In the genomic region with DNA sequence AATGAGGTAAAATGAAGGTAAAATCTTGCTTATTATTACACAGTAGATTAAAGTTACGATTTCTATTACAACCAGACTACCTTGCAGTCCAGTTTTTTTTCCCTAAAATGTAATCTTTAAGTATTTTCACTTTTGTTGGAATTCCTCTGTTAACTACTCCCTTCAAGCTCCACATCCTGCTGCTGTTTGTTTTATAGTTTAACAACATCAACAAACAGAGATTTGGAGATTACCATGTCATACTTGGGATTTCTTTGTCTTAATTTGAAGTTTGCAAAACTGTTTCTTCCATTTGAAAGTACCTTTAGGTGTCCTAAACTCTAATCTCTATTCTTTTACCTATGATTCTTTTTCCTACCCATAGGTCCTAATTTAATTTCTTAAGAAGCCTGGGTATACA, we compare ENCODE assay signal across 20 cellular contexts.
A peak's percentile ranks its signal among the peaks of the same experiment; 100 is the strongest.
DNase-seq lines count a peak whose midpoint lies in the region; FAIRE-seq and TF ChIP-seq lines count a peak whose summit lies in the region.
"Had no signal": no experiment of that assay in that cellular context is flagged by ENCODE, and none has a peak within 500 bp of the region (broad histone marks: within the 10 kb centered on the region; RNA-seq: fewer than 3 reads in every experiment).

No MANE protein-coding gene starts in this region.

- FAIRE-seq in H54 (lab: Jason Lieb, UNC) = peak; percentile 6

- intact Hi-C loops in ovary (cut with DNase I) = no loop called here

- H3K36me3 Mint-ChIP-seq in endodermal cell (ENCODE audit: low read depth) (peaks cover 34% of the 10 kb centered on the region), neural progenitor cell (peaks cover 17% of the 10 kb centered on the region)

- H3K4me1 Mint-ChIP-seq in endodermal cell = peaks cover 6% of the 10 kb centered on the region
- H3K4me1 Mint-ChIP-seq in neural progenitor cell = no peaks in the 10 kb centered on the region

- DNase-seq in EH (ENCODE audit: low read depth) = peak; percentile 29
- no peak for DNase-seq in H54 (ENCODE audit: insufficient read length, low spot score)
- DNase-seq in endodermal cell = no peak
- no peak for DNase-seq in neural progenitor cell (ENCODE audit: low spot score)
- no peak for DNase-seq in NOMO-1 treated with dmso at 0.1 percent for 144 hours (lab: John Stamatoyannopoulos, UW; ENCODE audit: unreplicated experiment)
- DNase-seq in ovary = no peak
- no peak for DNase-seq in DMS53 treated with DMSO at 0.1 percent for 48 hours (lab: John Stamatoyannopoulos, UW; ENCODE audit: unreplicated experiment)
- DNase-seq: CD8-positive, alpha-beta memory T cell; DMS53; H7; HFFc6; MV-4-11; NCI-H1105 treated with DMSO at 0.1 percent for 48 hours; NCI-H2081; NCI-H2171; NCI-H345; NCI-H526 had no signal

- H3K27me3 Mint-ChIP-seq in endodermal cell (ENCODE audit: insufficient read depth) = no peaks in the 10 kb centered on the region
- no peaks in the 10 kb centered on the region for H3K27me3 Mint-ChIP-seq in neural progenitor cell (ENCODE audit: insufficient read depth, low read depth)
- H3K27me3 Mint-ChIP-seq: CD8-positive, alpha-beta memory T cell had no signal

- H3K4me1 ChIP-seq in endodermal cell (ENCODE audit: control insufficient read depth, insufficient read depth, low read length) (no peaks in the 10 kb centered on the region), neural progenitor cell (no peaks in the 10 kb centered on the region), ovary (ENCODE audit: insufficient read depth) (no peaks in the 10 kb centered on the region)
- H3K4me1 ChIP-seq: SJSA1 had no signal

- peaks cover 77% of the 10 kb centered on the region for H3K36me3 ChIP-seq in endodermal cell (ENCODE audit: control insufficient read depth, insufficient read depth, low read length)
- peaks cover 23% of the 10 kb centered on the region for H3K36me3 ChIP-seq in neural progenitor cell
- H3K36me3 ChIP-seq in ovary = no peaks in the 10 kb centered on the region

- H3K27me3 ChIP-seq in endodermal cell (ENCODE audit: control insufficient read depth, insufficient read depth, low read length, poor library complexity, severe bottlenecking) = no peaks in the 10 kb centered on the region
- no peaks in the 10 kb centered on the region for H3K27me3 ChIP-seq in neural progenitor cell
- no peaks in the 10 kb centered on the region for H3K27me3 ChIP-seq in ovary

- H3K9ac ChIP-seq in endodermal cell (ENCODE audit: extremely low read depth, low read length, poor library complexity, severe bottlenecking) (no peak overlapping the region), neural progenitor cell (no peak overlapping the region)
- H3K9ac ChIP-seq: KMS-11 had no signal

- peaks cover 20% of the 10 kb centered on the region for H3F3A ChIP-seq in neural progenitor cell (ENCODE audit: low read depth)

- H3K4me3 Mint-ChIP-seq in endodermal cell (no peak overlapping the region), neural progenitor cell (no peak overlapping the region)
- H3K4me3 Mint-ChIP-seq: CD8-positive, alpha-beta memory T cell; HFFc6 had no signal

- H3K4me2 ChIP-seq in neural progenitor cell = no peak overlapping the region
- H3K4me2 ChIP-seq: KMS-11 had no signal

- H3K9me3 Mint-ChIP-seq in endodermal cell (no peaks in the 10 kb centered on the region), neural progenitor cell (no peaks in the 10 kb centered on the region)
- H3K9me3 Mint-ChIP-seq: CD8-positive, alpha-beta memory T cell; HFFc6 had no signal

- H3K27ac Mint-ChIP-seq in endodermal cell (peak overlapping the region; percentile 44), neural progenitor cell (no peak overlapping the region)
- H3K27ac Mint-ChIP-seq: HFFc6 had no signal

- no peak for TF ChIP-seq CTCF in endodermal cell (conservative IDR thresholded peaks at IDR 0.05)
- no peak for TF ChIP-seq CTCF in neural progenitor cell (IDR thresholded peaks at IDR 0.05)
- TF ChIP-seq CTCF in ovary (IDR thresholded peaks at IDR 0.05) = no peak

- 100% methylated on average over 1 of the region's 1 CpG; no CpG with 5 or more reads in 1 of the 2 experiments for WGBS in endodermal cell (ENCODE audit: insufficient coverage in 1 of 2, insufficient read length in 1 of 2), 2 experiments
- WGBS in ovary, 3 donors = 33 to 58% (median 42%) methylated on average over 1 of the region's 1 CpG

- no peak for TF ChIP-seq POLR2A in H54 (IDR thresholded peaks at IDR 0.05; ENCODE audit: low read depth, low read length)
- TF ChIP-seq POLR2A in ovary (IDR thresholded peaks at IDR 0.05) = no peak

- no peaks in the 10 kb centered on the region for H3K9me3 ChIP-seq in endodermal cell (ENCODE audit: control insufficient read depth, low read length)
- no peaks in the 10 kb centered on the region for H3K9me3 ChIP-seq in neural progenitor cell (ENCODE audit: low read depth)
- no peaks in the 10 kb centered on the region for H3K9me3 ChIP-seq in ovary
- H3K9me3 ChIP-seq: SJSA1 had no signal

- no peak for TF ChIP-seq EP300 in ovary (IDR thresholded peaks at IDR 0.05)

- no peak overlapping the region for H2AFZ ChIP-seq in neural progenitor cell (replicated peaks)

- H3K4me3 ChIP-seq in endodermal cell (ENCODE audit: low read length) (no peak overlapping the region), neural progenitor cell (no peak overlapping the region), ovary (no peak overlapping the region)
- H3K4me3 ChIP-seq: SJSA1 had no signal

- H3K79me2 ChIP-seq in neural progenitor cell (ENCODE audit: low read depth) = no peaks in the 10 kb centered on the region

- H4K20me1 ChIP-seq in neural progenitor cell (ENCODE audit: low read depth) = peaks cover 6% of the 10 kb centered on the region

- H3K27ac ChIP-seq in endodermal cell (ENCODE audit: low read depth, low read length) (no peak overlapping the region), neural progenitor cell (peak overlapping the region; percentile 10), ovary (no peak overlapping the region)
- H3K27ac ChIP-seq: C4-2B, KMS-11, SJSA1 had no signal
